ENCODE assay signal across 9 cellular contexts in the genomic region with DNA sequence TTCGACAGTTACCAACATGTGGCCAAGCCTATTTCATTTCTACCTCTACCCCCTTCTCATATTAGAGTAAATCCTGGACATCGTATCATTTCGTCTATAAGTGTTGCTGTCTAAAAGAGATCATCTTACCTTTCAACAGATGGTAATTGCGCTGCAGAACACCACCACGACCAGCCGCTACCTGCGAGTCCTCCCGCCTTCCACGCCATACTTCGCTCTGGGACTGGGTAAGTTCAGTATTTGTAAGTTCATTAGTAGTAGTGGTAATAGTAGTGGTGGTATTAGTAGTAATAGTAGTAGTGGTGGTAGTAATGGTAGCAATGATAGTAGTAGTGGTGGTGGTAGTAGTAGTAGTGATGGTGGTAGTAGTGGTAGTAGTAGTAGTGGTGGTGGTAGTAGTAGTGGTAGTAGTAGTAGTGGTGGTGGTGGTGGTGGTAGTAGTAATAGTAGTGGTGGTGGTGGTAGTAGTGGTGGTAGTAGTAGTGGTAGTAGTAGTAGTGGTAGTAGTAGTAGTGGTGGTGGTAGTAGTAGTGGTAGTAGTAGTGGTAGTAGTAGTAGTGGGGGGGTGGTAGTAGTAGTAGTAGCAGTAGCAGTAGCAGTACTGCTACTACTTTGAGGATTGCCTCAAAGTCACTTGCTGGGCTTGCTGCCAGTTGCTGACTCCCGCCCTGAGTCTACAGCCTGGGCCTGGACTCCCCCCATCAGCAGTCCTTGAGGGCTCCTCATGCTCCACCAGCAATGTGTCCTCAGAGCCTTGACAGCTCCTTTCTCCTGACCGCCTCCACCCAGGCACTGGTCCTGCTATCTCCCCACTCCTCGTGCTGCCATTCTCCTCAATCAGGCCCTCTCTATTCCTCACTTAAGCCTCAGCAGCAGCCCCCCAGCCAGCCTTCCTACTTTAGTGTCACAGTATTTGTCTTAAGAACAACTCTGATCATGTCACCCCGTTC. TPM values are rescaled to one million over a fixed set of nuclear protein-coding genes. Genes with fewer than 3 reads are reported as not detected.
A peak's percentile ranks its signal among the peaks of the same experiment; 100 is the strongest.
DNase-seq lines count a peak whose midpoint lies in the region; ATAC-seq, FAIRE-seq and TF ChIP-seq lines count a peak whose summit lies in the region.
"Had no signal": no experiment of that assay in that cellular context is flagged by ENCODE, and none has a peak within 500 bp of the region (broad histone marks: within the 10 kb centered on the region; RNA-seq: fewer than 3 reads in every experiment).

No MANE protein-coding gene starts in this region.

- H2BK20ac ChIP-seq in H1 (ENCODE audit: low read length) = peak overlapping the region; percentile 82; the same call in 1 of the 2 replicates

- no peak overlapping the region for H3K14ac ChIP-seq in H1 (ENCODE audit: insufficient read length)

- H3K4ac ChIP-seq in H1 (replicated peaks; ENCODE audit: insufficient read length, low read depth, low read length) = no peak overlapping the region

- peak; percentile 49 for DNase-seq in GM12865 (ENCODE audit: low read depth)
- peak; percentile 35 for DNase-seq in RWPE1 (ENCODE audit: low spot score)
- DNase-seq in H1 (ENCODE audit: low read depth in 1 of 2, low spot score in 2 of 2) = no peak
- DNase-seq in progenitor cell of endocrine pancreas (ENCODE audit: low spot score, unreplicated experiment) = no peak
- DNase-seq in activated CD8-positive, alpha-beta memory T cell treated with anti-CD3 and anti-CD28 coated beads, Interleukin-2, amount 50 U/mL, for 48 hours = no peak
- no peak for DNase-seq in ecto neural progenitor cell (ENCODE audit: low spot score)

- H2BK5ac ChIP-seq in H1 (ENCODE audit: low read depth, low read length) = no peak overlapping the region

- no peak overlapping the region for H4K8ac ChIP-seq in H1 (ENCODE audit: extremely low read depth, insufficient read depth, low read length)

- no peak for TF ChIP-seq EP300 in H1 (IDR thresholded peaks at IDR 0.05; ENCODE audit: borderline replicate concordance in 1 of 2, low read depth in 2 of 2, low read length in 2 of 2)

- no peaks in the 10 kb centered on the region for H4K20me1 ChIP-seq in H1 (replicated peaks in 1 of 2; ENCODE audit: control insufficient read depth in 1 of 2, insufficient read depth in 2 of 2, low read length in 2 of 2)

- no peak overlapping the region for H4K5ac ChIP-seq in H1 (ENCODE audit: insufficient read length, low read depth, low read length)

- peaks cover 15% of the 10 kb centered on the region for H3K9me3 Mint-ChIP-seq in progenitor cell of endocrine pancreas (ENCODE audit: low read depth)

- peaks cover 12% of the 10 kb centered on the region for H3K36me3 Mint-ChIP-seq in progenitor cell of endocrine pancreas (ENCODE audit: insufficient read depth)

- peak overlapping the region; percentile 98 for H3K27ac Mint-ChIP-seq in progenitor cell of endocrine pancreas

- 89% methylated on average over 14 of the region's 14 CpGs; no CpG with 5 or more reads in 1 of the 2 experiments for WGBS in H1 (ENCODE audit: extremely low coverage in 1 of 2, insufficient coverage in 1 of 2, insufficient read length in 1 of 2, insufficient replicate concordance in 2 of 2, low coverage in 1 of 2, low lambda C conversion rate in 2 of 2, missing lambda C conversion rate in 1 of 2), 2 experiments

- H2BK120ac ChIP-seq in H1 (replicated peaks; ENCODE audit: low read depth, low read length) = no peak overlapping the region

- no peak overlapping the region for H2BK12ac ChIP-seq in H1 (ENCODE audit: low read depth, low read length)

- no peak overlapping the region for H2AFZ ChIP-seq in H1 (ENCODE audit: low read length)

- H3K27me3 Mint-ChIP-seq in progenitor cell of endocrine pancreas = peaks cover 8% of the 10 kb centered on the region

- no peaks in the 10 kb centered on the region for H3K79me2 ChIP-seq in H1 (ENCODE audit: control insufficient read depth in 1 of 2, insufficient read depth in 2 of 2, low read length in 2 of 2)

- H3K27me3 ChIP-seq in H1 (replicated peaks in 1 of 4; ENCODE audit: control insufficient read depth in 3 of 4, extremely low read depth in 1 of 4, insufficient read depth in 3 of 4, low read length in 3 of 4) = no peaks in the 10 kb centered on the region

- no peak overlapping the region; the same call in 1 of the 2 replicates for H3K18ac ChIP-seq in H1 (ENCODE audit: extremely low read depth, low read length)

- no peak for FAIRE-seq in H1 (lab: Jason Lieb, UNC)

- POLR2A ChIA-PET in RWPE1 (lab: Yijun Ruan, JAX; ENCODE audit: low non-redundant PET) = no interaction called here
- POLR2A ChIA-PET in H1 (lab: Charles Lee; ENCODE audit: partially characterized antibody) = interaction anchor here (1.0 kb wide), 1 partner anchor 14 kb away, joined by 3 read pairs; no protein-coding TSS in a partner anchor

- H3K4me2 ChIP-seq in H1 (ENCODE audit: insufficient read depth in 1 of 2, low read depth in 2 of 2, low read length in 2 of 2) = no peak overlapping the region

- H2BK15ac ChIP-seq in H1 (ENCODE audit: low read length) = 0 out of 2 replicates have a peak overlapping the region, but pooled peaks have one; percentile 63

- no peaks in the 10 kb centered on the region for H3K4me1 Mint-ChIP-seq in progenitor cell of endocrine pancreas (ENCODE audit: low read depth)

- H3K79me1 ChIP-seq in H1 (ENCODE audit: low read depth, low read length) = no peaks in the 10 kb centered on the region

- peaks cover 4% of the 10 kb centered on the region; the same call in 1 of the 2 replicates for H3K23me2 ChIP-seq in H1 (ENCODE audit: low read depth, low read length)

- H3K27ac ChIP-seq in RWPE1 (peak overlapping the region; percentile 39), H1 (ENCODE audit: low read depth, low read length) (no peak overlapping the region)
- H3K27ac ChIP-seq: VCaP had no signal

- no peak overlapping the region for H3K56ac ChIP-seq in H1 (replicated peaks; ENCODE audit: insufficient read length, low read depth, low read length)

- CTCF ChIA-PET in RWPE1 (lab: Yijun Ruan, JAX) (no interaction called here), H1 (lab: Charles Lee; ENCODE audit: partially characterized antibody) (interaction anchor here (1.0 to 1.7 kb wide), 3 partner anchors 34 to 80 kb away, joined by 3 to 5 read pairs (median 3); no protein-coding TSS in a partner anchor)

- no peaks in the 10 kb centered on the region for H3K4me1 ChIP-seq in H1 (replicated peaks in 1 of 4; ENCODE audit: control insufficient read depth in 3 of 4, insufficient read depth in 4 of 4, low read length in 3 of 4)

- no peak for TF ChIP-seq RAD21 in H1 (IDR thresholded peaks at IDR 0.05 in 1 of 2, conservative IDR thresholded peaks at IDR 0.05 in 1 of 2; ENCODE audit: low read depth in 2 of 2, low read length in 2 of 2)

- peaks cover 8% of the 10 kb centered on the region in 2 experiments for H3K9me3 ChIP-seq in H1 (ENCODE audit: insufficient read depth in 2 of 2, low read depth in 1 of 2, low read length in 1 of 2)

- no peak for ATAC-seq in HG03432 (IDR thresholded peaks at IDR 0.05; ENCODE audit: unreplicated experiment)
- ATAC-seq in GM19395 (IDR thresholded peaks at IDR 0.05; ENCODE audit: unreplicated experiment) = no peak

- TF ChIP-seq CTCF in GM12865 (IDR thresholded peaks at IDR 0.05; ENCODE audit: insufficient read depth, low read depth, low read length, missing control alignments) (no peak), RWPE1 (conservative IDR thresholded peaks at IDR 0.05; ENCODE audit: low read depth) (no peak), H1 (IDR thresholded peaks at IDR 0.05; ENCODE audit: control extremely low read depth in 1 of 3, insufficient read depth in 1 of 3, low read depth in 1 of 3, low read length in 3 of 3) (no peak), progenitor cell of endocrine pancreas (IDR thresholded peaks at IDR 0.05; ENCODE audit: unreplicated experiment) (no peak)

- no peak overlapping the region for H3K9ac ChIP-seq in H1 (replicated peaks in 1 of 4; ENCODE audit: extremely low read depth in 1 of 4, low read depth in 3 of 4, low read length in 3 of 4)

- peak overlapping the region; percentile 43 for H3K4me3 Mint-ChIP-seq in progenitor cell of endocrine pancreas (ENCODE audit: low read depth)

- H4K91ac ChIP-seq in H1 (replicated peaks; ENCODE audit: insufficient read length, low read length) = no peak overlapping the region

- no peak overlapping the region for H3K23ac ChIP-seq in H1 (ENCODE audit: insufficient read length)

- no peak overlapping the region for H3K4me3 ChIP-seq in GM12865 (ENCODE audit: low read depth, low read length)
- peak overlapping the region in 1 of 4 experiments; percentile 13; a peak in 1 of 8 replicates for H3K4me3 ChIP-seq in H1 (ENCODE audit: extremely low read depth in 1 of 4, insufficient read depth in 2 of 4, low read depth in 3 of 4, low read length in 4 of 4)

- 0 out of 2 replicates have a peak overlapping the region, but pooled peaks have one; percentile 39 for H2AK5ac ChIP-seq in H1 (ENCODE audit: low read depth, low read length)

- no peak for TF ChIP-seq POLR2A in H1 (IDR thresholded peaks at IDR 0.05; ENCODE audit: control extremely low read depth in 1 of 2, low read depth in 2 of 2, low read length in 2 of 2)

- no peaks in the 10 kb centered on the region for H3K36me3 ChIP-seq in H1 (ENCODE audit: control insufficient read depth in 2 of 4, insufficient read depth in 4 of 4, low read length in 3 of 4)

RNA-seq across cellular contexts. Expression of a gene that starts 45.3 kb away (rescaled TPM):
- 0.75 and 0.76 TPM in 2 replicates for total RNA-seq in H1 (2021; fragmentation: NEBNext Ultra II Directional; extraction: Animal tissue kit (Norgen Biotek cat#: 25700))
- 0.26 and 0.36 TPM in 2 replicates for polyA plus RNA-seq in H1 (2011; rRNA removed)
- polyA plus RNA-seq in H1 (2011; cell fraction: cytosol; rRNA removed) = 0.31 TPM
- 3.0 TPM for polyA plus RNA-seq in H1 (2011; cell fraction: nucleus; rRNA removed)
- 0.43 to 0.87 TPM (median 0.62 TPM) in 4 replicates for polyA plus RNA-seq in H1 (2012, experiment 1 of 2)
- 0.29 TPM for polyA plus RNA-seq in H1 (2012, experiment 2 of 2)
- 1.4 TPM for polyA plus RNA-seq in H1 (2013, experiment 1 of 2)
- 0.17 TPM for polyA plus RNA-seq in H1 (2013, experiment 2 of 2)
- polyA minus RNA-seq in H1 (2011; rRNA and poly(A)+ RNA removed) = 0.63 and 1.4 TPM in 2 replicates
- 0.29 TPM for polyA minus RNA-seq in H1 (2011; cell fraction: cytosol; rRNA and poly(A)+ RNA removed)
- polyA minus RNA-seq in H1 (2011; cell fraction: nucleus; rRNA and poly(A)+ RNA removed) = 3.0 TPM
- total RNA-seq in progenitor cell of endocrine pancreas = 1.3 and 1.8 TPM in 2 replicates

RNA-seq across cellular contexts. Expression of a gene that starts 52.6 kb away (rescaled TPM):
- total RNA-seq in H1 (2021; fragmentation: NEBNext Ultra II Directional; extraction: Animal tissue kit (Norgen Biotek cat#: 25700)) = 31.9 and 34.8 TPM in 2 replicates
- polyA plus RNA-seq in H1 (2011; rRNA removed) = 23.1 and 27.4 TPM in 2 replicates
- polyA plus RNA-seq in H1 (2011; cell fraction: cytosol; rRNA removed) = 36.1 TPM
- polyA plus RNA-seq in H1 (2011; cell fraction: nucleus; rRNA removed) = 70.1 TPM
- 27.7 to 33.5 TPM (median 31.4 TPM) in 4 replicates for polyA plus RNA-seq in H1 (2012, experiment 1 of 2)
- polyA plus RNA-seq in H1 (2012, experiment 2 of 2) = 15.4 TPM
- 17.8 TPM for polyA plus RNA-seq in H1 (2013, experiment 1 of 2)
- polyA plus RNA-seq in H1 (2013, experiment 2 of 2) = 18.3 TPM
- polyA minus RNA-seq in H1 (2011; rRNA and poly(A)+ RNA removed) = 30.1 and 33.4 TPM in 2 replicates
- polyA minus RNA-seq in H1 (2011; cell fraction: cytosol; rRNA and poly(A)+ RNA removed) = 17.3 TPM
- polyA minus RNA-seq in H1 (2011; cell fraction: nucleus; rRNA and poly(A)+ RNA removed) = 72.6 TPM
- total RNA-seq in progenitor cell of endocrine pancreas = 97.8 and 104 TPM in 2 replicates

RNA-seq across cellular contexts. Expression of a gene that starts 54.2 kb away (rescaled TPM):
- total RNA-seq in H1 (2021; fragmentation: NEBNext Ultra II Directional; extraction: Animal tissue kit (Norgen Biotek cat#: 25700)) = 19.7 and 22.1 TPM in 2 replicates
- 22.5 and 31.1 TPM in 2 replicates for polyA plus RNA-seq in H1 (2011; rRNA removed)
- 24.4 TPM for polyA plus RNA-seq in H1 (2011; cell fraction: cytosol; rRNA removed)
- 31.6 TPM for polyA plus RNA-seq in H1 (2011; cell fraction: nucleus; rRNA removed)
- polyA plus RNA-seq in H1 (2012, experiment 1 of 2) = 19.8 to 24.7 TPM (median 21.4 TPM) in 4 replicates
- polyA plus RNA-seq in H1 (2012, experiment 2 of 2) = 23.3 TPM
- polyA plus RNA-seq in H1 (2013, experiment 1 of 2) = 19.7 TPM
- 19.4 TPM for polyA plus RNA-seq in H1 (2013, experiment 2 of 2)
- 32.9 and 47.0 TPM in 2 replicates for polyA minus RNA-seq in H1 (2011; rRNA and poly(A)+ RNA removed)
- 17.0 TPM for polyA minus RNA-seq in H1 (2011; cell fraction: cytosol; rRNA and poly(A)+ RNA removed)
- 14.5 TPM for polyA minus RNA-seq in H1 (2011; cell fraction: nucleus; rRNA and poly(A)+ RNA removed)
- total RNA-seq in progenitor cell of endocrine pancreas = 23.9 and 24.2 TPM in 2 replicates

RNA-seq across cellular contexts. Expression of a gene that starts 54.9 kb away (rescaled TPM):
- total RNA-seq in H1 (2021; fragmentation: NEBNext Ultra II Directional; extraction: Animal tissue kit (Norgen Biotek cat#: 25700)) = 15.7 and 19.2 TPM in 2 replicates
- 15.3 and 25.7 TPM in 2 replicates for polyA plus RNA-seq in H1 (2011; rRNA removed)
- polyA plus RNA-seq in H1 (2011; cell fraction: cytosol; rRNA removed) = 16.8 TPM
- 40.8 TPM for polyA plus RNA-seq in H1 (2011; cell fraction: nucleus; rRNA removed)
- 10.7 to 22.5 TPM (median 19.3 TPM) in 4 replicates for polyA plus RNA-seq in H1 (2012, experiment 1 of 2)
- 24.9 TPM for polyA plus RNA-seq in H1 (2012, experiment 2 of 2)
- 16.6 TPM for polyA plus RNA-seq in H1 (2013, experiment 1 of 2)
- 15.4 TPM for polyA plus RNA-seq in H1 (2013, experiment 2 of 2)
- polyA minus RNA-seq in H1 (2011; rRNA and poly(A)+ RNA removed) = 15.5 and 19.6 TPM in 2 replicates
- 9.8 TPM for polyA minus RNA-seq in H1 (2011; cell fraction: cytosol; rRNA and poly(A)+ RNA removed)
- 18.4 TPM for polyA minus RNA-seq in H1 (2011; cell fraction: nucleus; rRNA and poly(A)+ RNA removed)
- 30.0 and 33.3 TPM in 2 replicates for total RNA-seq in progenitor cell of endocrine pancreas

Comparison
In these comparisons a context has a peak if more than half of its experiments do, and no peak if none do; other contexts are left out.
1. DNase-seq: peak in GM12865 (single experiment) and RWPE1 (single experiment); none in H1 (0 of 2), progenitor cell of endocrine pancreas (single experiment), activated CD8-positive, alpha-beta memory T cell treated with anti-CD3 and anti-CD28 coated beads, Interleukin-2, amount 50 U/mL, for 48 hours (single experiment) and ecto neural progenitor cell (single experiment).